ENCODE assay signal across 1 cellular context in the genomic region with DNA sequence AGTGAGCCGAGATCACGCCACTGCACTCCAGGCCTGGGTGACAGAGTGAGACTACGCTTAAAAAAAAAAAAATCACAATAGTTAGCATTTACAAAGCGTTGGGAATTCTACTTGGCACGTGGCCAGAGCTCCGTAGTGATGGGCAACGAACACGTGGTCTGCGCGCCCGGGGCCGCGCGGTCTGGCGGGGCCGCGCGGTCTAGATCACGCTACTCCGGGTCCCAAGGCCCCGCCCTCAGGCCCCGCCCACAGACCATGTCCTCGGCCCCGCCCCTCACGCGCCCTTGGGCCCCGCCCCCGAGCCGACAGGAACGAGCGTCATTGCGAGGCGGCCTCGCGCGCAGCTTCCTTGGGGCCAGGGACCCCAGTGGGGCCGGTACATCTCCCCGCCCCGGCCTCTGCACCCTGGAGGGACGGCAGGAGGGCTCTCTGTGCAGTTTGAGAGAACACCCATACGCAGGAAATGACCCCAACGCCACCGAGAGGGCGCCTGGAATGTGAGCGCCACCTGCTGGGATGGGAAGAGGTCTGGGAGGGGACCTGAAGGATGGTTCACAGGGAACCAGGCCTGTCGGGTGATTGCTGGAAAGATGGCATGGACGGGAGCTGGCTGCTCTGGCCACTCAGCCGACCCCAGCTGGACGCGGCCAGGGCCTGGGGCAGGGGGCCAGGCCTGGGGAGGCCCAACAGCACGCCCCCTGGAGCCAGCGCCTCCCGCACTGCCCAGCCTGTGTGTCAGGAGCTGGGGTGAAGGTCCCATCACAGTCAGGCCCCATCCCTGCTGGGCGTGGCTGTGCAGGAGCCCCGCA.
TF ChIP-seq lines count a peak whose summit lies in the region.

No MANE protein-coding gene starts in this region.

TF ChIP-seq in liver, 16 proteins besides CTCF, POLR2A, EP300 and RAD21 (continued from another document):
- TF ChIP-seq RXRA (IDR thresholded peaks at IDR 0.05) (peak; percentile 44 to 67), NR2F2 (IDR thresholded peaks at IDR 0.05) (peak; percentile 82), HNF4G (IDR thresholded peaks at IDR 0.05) (no peak), YY1 (IDR thresholded peaks at IDR 0.05) (peak; percentile 57)
- TF ChIP-seq, protein P1, sequence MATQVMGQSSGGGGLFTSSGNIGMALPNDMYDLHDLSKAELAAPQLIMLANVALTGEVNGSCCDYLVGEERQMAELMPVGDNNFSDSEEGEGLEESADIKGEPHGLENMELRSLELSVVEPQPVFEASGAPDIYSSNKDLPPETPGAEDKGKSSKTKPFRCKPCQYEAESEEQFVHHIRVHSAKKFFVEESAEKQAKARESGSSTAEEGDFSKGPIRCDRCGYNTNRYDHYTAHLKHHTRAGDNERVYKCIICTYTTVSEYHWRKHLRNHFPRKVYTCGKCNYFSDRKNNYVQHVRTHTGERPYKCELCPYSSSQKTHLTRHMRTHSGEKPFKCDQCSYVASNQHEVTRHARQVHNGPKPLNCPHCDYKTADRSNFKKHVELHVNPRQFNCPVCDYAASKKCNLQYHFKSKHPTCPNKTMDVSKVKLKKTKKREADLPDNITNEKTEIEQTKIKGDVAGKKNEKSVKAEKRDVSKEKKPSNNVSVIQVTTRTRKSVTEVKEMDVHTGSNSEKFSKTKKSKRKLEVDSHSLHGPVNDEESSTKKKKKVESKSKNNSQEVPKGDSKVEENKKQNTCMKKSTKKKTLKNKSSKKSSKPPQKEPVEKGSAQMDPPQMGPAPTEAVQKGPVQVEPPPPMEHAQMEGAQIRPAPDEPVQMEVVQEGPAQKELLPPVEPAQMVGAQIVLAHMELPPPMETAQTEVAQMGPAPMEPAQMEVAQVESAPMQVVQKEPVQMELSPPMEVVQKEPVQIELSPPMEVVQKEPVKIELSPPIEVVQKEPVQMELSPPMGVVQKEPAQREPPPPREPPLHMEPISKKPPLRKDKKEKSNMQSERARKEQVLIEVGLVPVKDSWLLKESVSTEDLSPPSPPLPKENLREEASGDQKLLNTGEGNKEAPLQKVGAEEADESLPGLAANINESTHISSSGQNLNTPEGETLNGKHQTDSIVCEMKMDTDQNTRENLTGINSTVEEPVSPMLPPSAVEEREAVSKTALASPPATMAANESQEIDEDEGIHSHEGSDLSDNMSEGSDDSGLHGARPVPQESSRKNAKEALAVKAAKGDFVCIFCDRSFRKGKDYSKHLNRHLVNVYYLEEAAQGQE (IDR thresholded peaks at IDR 0.05): peak; percentile 29
TF ChIP-seq in liver: peak in this region for 6.
